In genomic region chrX:69262036-69262905, GRCh38 we compare ENCODE assay signal across 22 cellular contexts.
DNase-seq lines count a peak whose midpoint lies in the region; ATAC-seq, FAIRE-seq and TF ChIP-seq lines count a peak whose summit lies in the region.
"Had no signal": no experiment of that assay in that cellular context is flagged by ENCODE, and none has a peak within 500 bp of the region (broad histone marks: within the 10 kb centered on the region; RNA-seq: fewer than 3 reads in every experiment).

No MANE protein-coding gene starts in this region.

- peak overlapping the region; percentile 43 to 67; a peak in 2 of 4 replicates for H3K4me2 ChIP-seq in H1 (ENCODE audit: insufficient read depth in 1 of 2, low read depth in 2 of 2, low read length in 2 of 2)

- H3K9me3 ChIP-seq in HAP-1 (no peaks in the 10 kb centered on the region), H1 (ENCODE audit: insufficient read depth in 2 of 2, low read depth in 1 of 2, low read length in 1 of 2) (no peaks in the 10 kb centered on the region)
- no peaks in the 10 kb centered on the region for H3K9me3 ChIP-seq in CD8-positive, alpha-beta T cell (ENCODE audit: low read length)
- H3K9me3 ChIP-seq: heart right ventricle, neutrophil had no signal

- no peak overlapping the region for H2AFZ ChIP-seq in H1 (ENCODE audit: low read length)

- H2BK20ac ChIP-seq in H1 (ENCODE audit: low read length) = no peak overlapping the region

- no peak overlapping the region for H3K18ac ChIP-seq in H1 (ENCODE audit: extremely low read depth, low read length)

- DNase-seq in AG09309 (ENCODE audit: low read depth) (peak; percentile 1), HAP-1 (ENCODE audit: low spot score in 2 of 2) (peak; percentile 57 to 62), H1 (ENCODE audit: low read depth in 1 of 2, low spot score in 2 of 2) (no peak), iris pigment epithelial cell (ENCODE audit: low read depth) (peak; percentile 32), left colon (no peak), substantia nigra (lab: John Stamatoyannopoulos, UW) (no peak)
- no peak for DNase-seq in CD8-positive, alpha-beta T cell
- DNase-seq: ACHN; activated CD4-positive, alpha-beta memory T cell treated with anti-CD3 and anti-CD28 coated beads for 36 hours; activated T-cell treated with anti-CD3 and anti-CD28 coated beads, Interleukin-2, amount 50 U/mL, for 24 hours; brain microvascular endothelial cell; CD4-positive, alpha-beta memory T cell; GOT3; heart right ventricle; NCI-H1930; NCI-H446 treated with DMSO at 0.1 percent for 48 hours; stimulated activated naive CD8-positive, alpha-beta T cell treated with anti-CD3 and anti-CD28 coated beads, Interleukin-15, amount 100 ng/mL, for 72 hours had no signal

- no peak overlapping the region for H2BK12ac ChIP-seq in H1 (ENCODE audit: low read depth, low read length)

- H2BK120ac ChIP-seq in H1 (replicated peaks; ENCODE audit: low read depth, low read length) = no peak overlapping the region

- intact Hi-C loops in left colon (cut with DNase I, micrococcal nuclease) = no loop called here
- intact Hi-C loops in CD8-positive, alpha-beta T cell (cut with DNase I, micrococcal nuclease) = no loop called here

- peaks cover 34% of the 10 kb centered on the region for H3K4me1 ChIP-seq in HAP-1
- peaks cover 2 to 14% (median 6%) of the 10 kb centered on the region in 4 experiments; a peak in 5 of 7 replicates for H3K4me1 ChIP-seq in H1 (replicated peaks in 1 of 4; ENCODE audit: control insufficient read depth in 3 of 4, insufficient read depth in 4 of 4, low read length in 3 of 4)
- H3K4me1 ChIP-seq in CD8-positive, alpha-beta T cell (ENCODE audit: insufficient read depth, low read length) = no peaks in the 10 kb centered on the region
- H3K4me1 ChIP-seq: heart right ventricle had no signal

- FAIRE-seq in H1 (lab: Jason Lieb, UNC) = no peak

- H3K36me3 Mint-ChIP-seq in CD8-positive, alpha-beta T cell = no peaks in the 10 kb centered on the region
- H3K36me3 Mint-ChIP-seq: activated CD4-positive, alpha-beta memory T cell treated with anti-CD3 and anti-CD28 coated beads for 36 hours; activated naive CD4-positive, alpha-beta T cell treated with anti-CD3 and anti-CD28 coated beads, Interleukin-2, amount 50 U/mL, for 72 hours; CD4-positive, alpha-beta memory T cell; IgD-negative memory B cell had no signal

- no peak overlapping the region for H3K4me3 Mint-ChIP-seq in CD8-positive, alpha-beta T cell
- H3K4me3 Mint-ChIP-seq: activated CD4-positive, alpha-beta memory T cell treated with anti-CD3 and anti-CD28 coated beads for 36 hours; activated T-cell treated with anti-CD3 and anti-CD28 coated beads, Interleukin-2, amount 50 U/mL, for 24 hours; CD4-positive, alpha-beta memory T cell; stimulated activated naive CD8-positive, alpha-beta T cell treated with anti-CD3 and anti-CD28 coated beads, Interleukin-15, amount 100 ng/mL, for 72 hours had no signal

- H4K20me1 ChIP-seq in H1 (replicated peaks in 1 of 2; ENCODE audit: control insufficient read depth in 1 of 2, insufficient read depth in 2 of 2, low read length in 2 of 2) = peaks cover 0 to 2% of the 10 kb centered on the region in 2 experiments

- CTCF ChIA-PET in H1 (lab: Charles Lee; ENCODE audit: partially characterized antibody) = interaction anchor here (0.8 to 2.9 kb wide), 6 partner anchors 10 to 440 kb away, joined by 3 to 17 read pairs (median 6); no protein-coding TSS in a partner anchor
- CTCF ChIA-PET in CD8-positive, alpha-beta T cell (lab: Charles Lee) = no interaction called here

- TF ChIP-seq CTCF in AG09309 (IDR thresholded peaks at IDR 0.05; ENCODE audit: control insufficient read depth, insufficient read depth, low read depth, low read length, missing control alignments) = no peak
- TF ChIP-seq CTCF in H1 (IDR thresholded peaks at IDR 0.05; ENCODE audit: control extremely low read depth in 1 of 3, insufficient read depth in 1 of 3, low read depth in 1 of 3, low read length in 3 of 3) = no peak
- TF ChIP-seq CTCF in CD8-positive, alpha-beta T cell (IDR thresholded peaks at IDR 0.05) = no peak

- H3K56ac ChIP-seq in H1 (replicated peaks; ENCODE audit: insufficient read length, low read depth, low read length) = no peak overlapping the region

- no peak overlapping the region for H3K9ac ChIP-seq in H1 (replicated peaks in 1 of 4; ENCODE audit: extremely low read depth in 1 of 4, low read depth in 3 of 4, low read length in 3 of 4)

- no peak overlapping the region for H3K14ac ChIP-seq in H1 (ENCODE audit: insufficient read length)

- no peak overlapping the region for H3K4me3 ChIP-seq in AG09309 (ENCODE audit: control insufficient read depth, low read depth, low read length)
- H3K4me3 ChIP-seq in HAP-1 = peak overlapping the region; percentile 11; the same call in 1 of the 2 replicates
- H3K4me3 ChIP-seq in H1 (ENCODE audit: extremely low read depth in 1 of 4, insufficient read depth in 2 of 4, low read depth in 3 of 4, low read length in 4 of 4) = no peak overlapping the region
- H3K4me3 ChIP-seq in CD8-positive, alpha-beta T cell (ENCODE audit: low read depth, low read length) = no peak overlapping the region
- H3K4me3 ChIP-seq: heart right ventricle had no signal

- H2BK15ac ChIP-seq in H1 (ENCODE audit: low read length) = no peak overlapping the region

- H3K27ac Mint-ChIP-seq in CD8-positive, alpha-beta T cell = no peak overlapping the region
- H3K27ac Mint-ChIP-seq: activated CD4-positive, alpha-beta memory T cell treated with anti-CD3 and anti-CD28 coated beads for 36 hours; activated naive CD4-positive, alpha-beta T cell treated with anti-CD3 and anti-CD28 coated beads, Interleukin-2, amount 50 U/mL, for 72 hours; activated T-cell treated with anti-CD3 and anti-CD28 coated beads, Interleukin-2, amount 50 U/mL, for 24 hours; CD4-positive, alpha-beta memory T cell; IgD-negative memory B cell had no signal

- H3K27me3 ChIP-seq in HAP-1 (ENCODE audit: low read depth) = no peaks in the 10 kb centered on the region
- H3K27me3 ChIP-seq in H1 (replicated peaks in 1 of 4; ENCODE audit: control insufficient read depth in 3 of 4, extremely low read depth in 1 of 4, insufficient read depth in 3 of 4, low read length in 3 of 4) = peaks cover 34 to 68% (median 66%) of the 10 kb centered on the region in 4 experiments
- no peaks in the 10 kb centered on the region for H3K27me3 ChIP-seq in CD8-positive, alpha-beta T cell (ENCODE audit: insufficient read depth, low read length)
- H3K27me3 ChIP-seq: brain microvascular endothelial cell had no signal

- no peak overlapping the region for H4K91ac ChIP-seq in H1 (replicated peaks; ENCODE audit: insufficient read length, low read length)

- H3K79me2 ChIP-seq in H1 (ENCODE audit: control insufficient read depth in 1 of 2, insufficient read depth in 2 of 2, low read length in 2 of 2) = no peaks in the 10 kb centered on the region

- in situ Hi-C loops in HAP-1 (cut with MboI; ENCODE audit: low sequenced_read_pairs) = no loop called here

- peaks cover 2% of the 10 kb centered on the region for H3K4me1 Mint-ChIP-seq in CD8-positive, alpha-beta T cell (ENCODE audit: low read depth)
- H3K4me1 Mint-ChIP-seq: CD4-positive, alpha-beta memory T cell; stimulated activated naive CD8-positive, alpha-beta T cell treated with anti-CD3 and anti-CD28 coated beads, Interleukin-15, amount 100 ng/mL, for 72 hours had no signal

- peaks cover 14% of the 10 kb centered on the region for H3K27me3 Mint-ChIP-seq in CD8-positive, alpha-beta T cell (ENCODE audit: low read depth)

- POLR2A ChIA-PET in H1 (lab: Charles Lee; ENCODE audit: partially characterized antibody) = interaction anchor here (0.6 kb wide), 1 partner anchor 14 kb away, joined by 3 read pairs; no protein-coding TSS in a partner anchor
- POLR2A ChIA-PET in CD8-positive, alpha-beta T cell (lab: Charles Lee) = no interaction called here

- TF ChIP-seq POLR2A in H1 (IDR thresholded peaks at IDR 0.05; ENCODE audit: control extremely low read depth in 1 of 2, low read depth in 2 of 2, low read length in 2 of 2) = no peak

- no peaks in the 10 kb centered on the region for H3K9me3 Mint-ChIP-seq in CD8-positive, alpha-beta T cell
- H3K9me3 Mint-ChIP-seq: activated CD4-positive, alpha-beta memory T cell treated with anti-CD3 and anti-CD28 coated beads for 36 hours; activated naive CD4-positive, alpha-beta T cell treated with anti-CD3 and anti-CD28 coated beads, Interleukin-2, amount 50 U/mL, for 72 hours; activated T-cell treated with anti-CD3 and anti-CD28 coated beads, Interleukin-2, amount 50 U/mL, for 24 hours; IgD-negative memory B cell; stimulated activated naive CD8-positive, alpha-beta T cell treated with anti-CD3 and anti-CD28 coated beads, Interleukin-15, amount 100 ng/mL, for 72 hours had no signal

- H3K23me2 ChIP-seq in H1 (ENCODE audit: low read depth, low read length) = no peaks in the 10 kb centered on the region

- WGBS in H1 (ENCODE audit: extremely low coverage in 1 of 2, insufficient coverage in 1 of 2, insufficient read length in 1 of 2, insufficient replicate concordance in 2 of 2, low coverage in 1 of 2, low lambda C conversion rate in 2 of 2, missing lambda C conversion rate in 1 of 2), 2 experiments = 63% methylated on average over 8 of the region's 11 CpGs; no CpG with 5 or more reads in 1 of the 2 experiments

- no peak overlapping the region for H4K8ac ChIP-seq in H1 (ENCODE audit: extremely low read depth, insufficient read depth, low read length)

- H3K36me3 ChIP-seq in HAP-1 (replicated peaks) (no peaks in the 10 kb centered on the region), H1 (ENCODE audit: control insufficient read depth in 2 of 4, insufficient read depth in 4 of 4, low read length in 3 of 4) (no peaks in the 10 kb centered on the region)
- H3K36me3 ChIP-seq in CD8-positive, alpha-beta T cell (ENCODE audit: insufficient read depth, low read length) = no peaks in the 10 kb centered on the region
- H3K36me3 ChIP-seq: brain microvascular endothelial cell, heart right ventricle, neutrophil had no signal

- no peak overlapping the region for H2AK5ac ChIP-seq in H1 (ENCODE audit: low read depth, low read length)

- no peak overlapping the region for H2BK5ac ChIP-seq in H1 (ENCODE audit: low read depth, low read length)

- H3K23ac ChIP-seq in H1 (ENCODE audit: insufficient read length) = no peak overlapping the region

- no peak for TF ChIP-seq RAD21 in H1 (IDR thresholded peaks at IDR 0.05 in 1 of 2, conservative IDR thresholded peaks at IDR 0.05 in 1 of 2; ENCODE audit: low read depth in 2 of 2, low read length in 2 of 2)

- no peak for ATAC-seq in HG02885 (IDR thresholded peaks at IDR 0.05; ENCODE audit: poor library complexity, unreplicated experiment)
- ATAC-seq in left colon = no peak
- ATAC-seq in CD8-positive, alpha-beta T cell = no peak
- ATAC-seq: activated naive CD4-positive, alpha-beta T cell treated with anti-CD3 and anti-CD28 coated beads, Interleukin-2, amount 50 U/mL, for 72 hours; stimulated activated naive CD8-positive, alpha-beta T cell treated with anti-CD3 and anti-CD28 coated beads, Interleukin-15, amount 100 ng/mL, for 72 hours had no signal

- H3K4ac ChIP-seq in H1 (replicated peaks; ENCODE audit: insufficient read length, low read depth, low read length) = no peak overlapping the region

- no peaks in the 10 kb centered on the region for H3K79me1 ChIP-seq in H1 (ENCODE audit: low read depth, low read length)

- H3K27ac ChIP-seq in H1 (ENCODE audit: low read depth, low read length) = no peak overlapping the region
- no peak overlapping the region for H3K27ac ChIP-seq in substantia nigra (ENCODE audit: low read depth, low read length, poor library complexity, severe bottlenecking)
- no peak overlapping the region for H3K27ac ChIP-seq in CD8-positive, alpha-beta T cell (ENCODE audit: low read depth, low read length)
- H3K27ac ChIP-seq: brain microvascular endothelial cell, heart right ventricle, neutrophil, VCaP had no signal

- no peak for TF ChIP-seq EP300 in H1 (IDR thresholded peaks at IDR 0.05; ENCODE audit: borderline replicate concordance in 1 of 2, low read depth in 2 of 2, low read length in 2 of 2)

- H4K5ac ChIP-seq in H1 (ENCODE audit: insufficient read length, low read depth, low read length) = no peak overlapping the region

Comparison
In these comparisons a context has a peak if more than half of its experiments do, and no peak if none do; other contexts are left out.
1. DNase-seq: peak in AG09309 (single experiment), HAP-1 (2 of 2) and iris pigment epithelial cell (single experiment); none in H1 (0 of 2), left colon (0 of 2), substantia nigra (0 of 49) and CD8-positive, alpha-beta T cell (0 of 7).